ENCODE assay signal across 8 cellular contexts in the genomic region with DNA sequence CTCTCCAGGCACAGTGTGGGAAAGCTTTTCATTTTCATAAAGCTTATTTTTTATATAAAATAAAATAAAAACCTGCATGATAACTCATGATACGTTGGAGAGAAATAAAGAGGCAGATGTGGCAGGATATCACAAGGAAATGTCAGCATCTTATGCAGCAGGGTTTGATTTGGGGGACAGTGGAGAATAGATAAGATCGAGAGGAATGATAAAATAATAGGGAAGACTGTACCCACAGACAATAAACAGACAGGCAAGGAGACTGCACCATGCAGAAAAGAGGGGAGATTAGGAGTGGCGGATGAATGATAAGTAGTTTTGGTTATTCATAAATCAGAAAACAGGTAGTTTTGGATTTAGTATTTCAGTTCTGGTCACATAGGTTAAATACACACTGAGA.
"Had no signal": no experiment of that assay in that cellular context is flagged by ENCODE, and none has a peak within 500 bp of the region (broad histone marks: within the 10 kb centered on the region; RNA-seq: fewer than 3 reads in every experiment).

No MANE protein-coding gene starts in this region.

- H3K27ac ChIP-seq: HL-60, KMS-11 had no signal

- H3K4me3 ChIP-seq: K562 had no signal

- ATAC-seq: HepG2, K562 had no signal

- H3K4me2 ChIP-seq: KMS-11 had no signal

- H3K27me3 Mint-ChIP-seq: IgD-negative memory B cell had no signal

- H3K4me3 Mint-ChIP-seq: IgD-negative memory B cell had no signal

- H3K36me3 Mint-ChIP-seq: IgD-negative memory B cell had no signal

- H3K4me1 Mint-ChIP-seq: IgD-negative memory B cell had no signal

- H3K9ac ChIP-seq: KMS-11 had no signal

- DNase-seq: IMR-90, KBM-7, KG1 had no signal
